Comparison of ENCODE assay signal across 11 cellular contexts in genomic region chr16:57071840-57072541, GRCh38. TPM values are rescaled to one million over a fixed set of nuclear protein-coding genes. Genes with fewer than 3 reads are reported as not detected.
DNase-seq lines count a peak whose midpoint lies in the region; ATAC-seq and TF ChIP-seq lines count a peak whose summit lies in the region.
"Had no signal": no experiment of that assay in that cellular context is flagged by ENCODE, and none has a peak within 500 bp of the region (broad histone marks: within the 10 kb centered on the region; RNA-seq: fewer than 3 reads in every experiment).

No MANE protein-coding gene starts in this region.

- intact Hi-C loops in cardiac septum (cut with DNase I): no loop called here

- no peaks in the 10 kb centered on the region for H3K79me2 ChIP-seq in osteoblast (ENCODE audit: insufficient read depth, low read length)

- H3K27me3 ChIP-seq in osteoblast (ENCODE audit: insufficient read depth, low read length): no peaks in the 10 kb centered on the region
- H3K27me3 ChIP-seq in effector memory CD4-positive, alpha-beta T cell (replicated peaks; ENCODE audit: control insufficient read depth, insufficient read depth, low read length, poor library complexity, severe bottlenecking): no peaks in the 10 kb centered on the region
- H3K27me3 ChIP-seq: tibial nerve had no signal

- no peaks in the 10 kb centered on the region for H4K20me1 ChIP-seq in osteoblast (ENCODE audit: insufficient read depth, low read length)

- H3K4me1 ChIP-seq in osteoblast (ENCODE audit: insufficient read depth, low read length): peaks cover 8% of the 10 kb centered on the region
- H3K4me1 ChIP-seq in effector memory CD4-positive, alpha-beta T cell (ENCODE audit: control insufficient read depth, insufficient read depth, low read length, poor library complexity, severe bottlenecking): no peaks in the 10 kb centered on the region

- no peak overlapping the region for H2AFZ ChIP-seq in osteoblast (ENCODE audit: low read length)

- TF ChIP-seq CTCF in choroid plexus epithelial cell (conservative IDR thresholded peaks at IDR 0.05; ENCODE audit: low read depth, low read length): no peak
- no peak for TF ChIP-seq CTCF in osteoblast (IDR thresholded peaks at IDR 0.05; ENCODE audit: extremely low read depth, low read depth, low read length)

- no peaks in the 10 kb centered on the region for H3K9me3 ChIP-seq in osteoblast (ENCODE audit: low read depth, low read length)
- no peaks in the 10 kb centered on the region for H3K9me3 ChIP-seq in effector memory CD4-positive, alpha-beta T cell (ENCODE audit: control insufficient read depth, low read length)
- H3K9me3 ChIP-seq: tibial nerve had no signal

- no peak overlapping the region for H3K4me2 ChIP-seq in osteoblast (ENCODE audit: insufficient read depth, low read length)

- H3K36me3 ChIP-seq in osteoblast (ENCODE audit: insufficient read depth, low read length): peaks cover 32% of the 10 kb centered on the region
- H3K36me3 ChIP-seq in effector memory CD4-positive, alpha-beta T cell (ENCODE audit: control insufficient read depth, insufficient read depth, low read length): peaks cover 84% of the 10 kb centered on the region

- peak overlapping the region; percentile 7 for H3K27ac ChIP-seq in osteoblast (ENCODE audit: low read depth, low read length)
- H3K27ac ChIP-seq in effector memory CD4-positive, alpha-beta T cell (ENCODE audit: insufficient read depth, low read length, poor library complexity, severe bottlenecking): no peak overlapping the region

- DNase-seq in EL (peak; percentile 45), NCI-H2227 treated with DMSO at 0.1 percent for 48 hours (lab: John Stamatoyannopoulos, UW) (peak; percentile 12), choroid plexus epithelial cell (ENCODE audit: low read depth) (peak; percentile 45), osteoblast (ENCODE audit: insufficient read length, low spot score, missing footprints) (peak; percentile 85), cardiac septum (ENCODE audit: low spot score) (no peak), NCI-H128 (lab: John Stamatoyannopoulos, UW; ENCODE audit: unreplicated experiment) (no peak)
- DNase-seq in effector memory CD4-positive, alpha-beta T cell: no peak
- DNase-seq: activated CD4-positive, alpha-beta T cell treated with anti-CD3 and anti-CD28 coated beads for 4 hours; NCI-H526 treated with DMSO at 0.1 percent for 48 hours had no signal

- ATAC-seq in HG03521 (IDR thresholded peaks at IDR 0.05; ENCODE audit: unreplicated experiment): no peak

- no peak overlapping the region for H3K4me3 ChIP-seq in choroid plexus epithelial cell (ENCODE audit: low read depth, low read length)
- H3K4me3 ChIP-seq in osteoblast (ENCODE audit: insufficient read depth, low read length): no peak overlapping the region
- H3K4me3 ChIP-seq in effector memory CD4-positive, alpha-beta T cell (ENCODE audit: insufficient read depth, low read depth, low read length, poor library complexity, severe bottlenecking): no peak overlapping the region
- H3K4me3 ChIP-seq: tibial nerve had no signal

RNA-seq across cellular contexts. Expression of gene CPNE2, which starts 20.4 kb away (rescaled TPM):
- total RNA-seq in osteoblast (11.6 and 15.3 TPM in 2 replicates), cardiac septum (9.6 TPM)

Comparison
In these comparisons a context has a peak if more than half of its experiments do, and no peak if none do; other contexts are left out.
1. DNase-seq: peak in EL (single experiment), NCI-H2227 treated with DMSO at 0.1 percent for 48 hours (single experiment), choroid plexus epithelial cell (single experiment) and osteoblast (single experiment); none in effector memory CD4-positive, alpha-beta T cell (0 of 3), cardiac septum (single experiment) and NCI-H128 (single experiment).